1 cellular context compared by ENCODE assay signal in genomic region chr7:92765725-92766124, GRCh38.
TF ChIP-seq lines count a peak whose summit lies in the region.

No MANE protein-coding gene starts in this region.

TF ChIP-seq in SK-N-SH, 30 proteins besides CTCF, POLR2A, EP300 and RAD21 (continued from another document):
- TF ChIP-seq USF2 (IDR thresholded peaks at IDR 0.05; ENCODE audit: borderline replicate concordance, low read depth, low read length) (no peak), FOXM1 (IDR thresholded peaks at IDR 0.05; ENCODE audit: low read depth) (no peak)
